Comparison of ENCODE assay signal across 20 cellular contexts in genomic region chr3:53145109-53146077, GRCh38. TPM values are rescaled to one million over a fixed set of nuclear protein-coding genes. Genes with fewer than 3 reads are reported as not detected.
DNase-seq lines count a peak whose midpoint lies in the region; ATAC-seq, FAIRE-seq and TF ChIP-seq lines count a peak whose summit lies in the region.
"Had no signal": no experiment of that assay in that cellular context is flagged by ENCODE, and none has a peak within 500 bp of the region (broad histone marks: within the 10 kb centered on the region; RNA-seq: fewer than 3 reads in every experiment).

No MANE protein-coding gene starts in this region.

- TF ChIP-seq CTCF in natural killer cell (IDR thresholded peaks at IDR 0.05) = no peak
- TF ChIP-seq CTCF in VCaP (conservative IDR thresholded peaks at IDR 0.05) = no peak

- intact Hi-C loops in natural killer cell (cut with micrococcal nuclease) = no loop called here

- H3K9ac ChIP-seq in mucosa of stomach (ENCODE audit: low read length) = peak overlapping the region; percentile 38
- H3K9ac ChIP-seq: parathyroid adenoma had no signal

- H3K27ac Mint-ChIP-seq in natural killer cell treated with Interleukin-12 subunit alpha and Interleukin-12 subunit beta and Interleukin-15 and Interleukin-18, amount 100 ng/mL, for 72 hours = no peak overlapping the region
- no peak overlapping the region for H3K27ac Mint-ChIP-seq in natural killer cell
- H3K27ac Mint-ChIP-seq: CD4-positive, alpha-beta memory T cell; endodermal cell; T-cell had no signal

- H3K4me1 Mint-ChIP-seq in natural killer cell treated with Interleukin-12 subunit alpha and Interleukin-12 subunit beta and Interleukin-15 and Interleukin-18, amount 100 ng/mL, for 72 hours (ENCODE audit: low read depth in 2 of 2) = peaks cover 2% of the 10 kb centered on the region in 2 donors
- no peaks in the 10 kb centered on the region for H3K4me1 Mint-ChIP-seq in natural killer cell
- H3K4me1 Mint-ChIP-seq: CD4-positive, alpha-beta memory T cell; endodermal cell; T-cell had no signal

- no peaks in the 10 kb centered on the region for H3K27me3 ChIP-seq in mucosa of stomach (ENCODE audit: control insufficient read depth, insufficient read depth, low read length)
- H3K27me3 ChIP-seq: adrenal gland, heart right ventricle had no signal

- ATAC-seq in natural killer cell treated with Interleukin-12 subunit alpha and Interleukin-12 subunit beta and Interleukin-15 and Interleukin-18, amount 100 ng/mL, for 72 hours = no peak
- ATAC-seq in natural killer cell (no peak), GM19463 (IDR thresholded peaks at IDR 0.05; ENCODE audit: unreplicated experiment) (no peak), HG02973 (IDR thresholded peaks at IDR 0.05; ENCODE audit: unreplicated experiment) (no peak)
- ATAC-seq: activated CD4-positive, CD25-positive, alpha-beta regulatory T cell treated with anti-CD3 and anti-CD28 coated beads, Interleukin-2, amount 50 U/mL, for 24 hours; GM12878; heart right ventricle; T-cell had no signal

- no peaks in the 10 kb centered on the region for H3K36me3 ChIP-seq in mucosa of stomach (ENCODE audit: control insufficient read depth, insufficient read depth, low read length)
- H3K36me3 ChIP-seq: adrenal gland, heart right ventricle had no signal

- H3K27ac ChIP-seq in VCaP = peak overlapping the region; percentile 99
- H3K27ac ChIP-seq: heart right ventricle, parathyroid adenoma had no signal

- H3K9me3 Mint-ChIP-seq in natural killer cell treated with Interleukin-12 subunit alpha and Interleukin-12 subunit beta and Interleukin-15 and Interleukin-18, amount 100 ng/mL, for 72 hours = no peaks in the 10 kb centered on the region
- no peaks in the 10 kb centered on the region for H3K9me3 Mint-ChIP-seq in natural killer cell
- H3K9me3 Mint-ChIP-seq: CD4-positive, alpha-beta memory T cell; endodermal cell; T-cell had no signal

- no peaks in the 10 kb centered on the region for H3K27me3 Mint-ChIP-seq in natural killer cell treated with Interleukin-12 subunit alpha and Interleukin-12 subunit beta and Interleukin-15 and Interleukin-18, amount 100 ng/mL, for 72 hours
- no peaks in the 10 kb centered on the region for H3K27me3 Mint-ChIP-seq in natural killer cell (ENCODE audit: low read depth in 2 of 2)
- H3K27me3 Mint-ChIP-seq: CD4-positive, alpha-beta memory T cell; T-cell had no signal

- no peak for FAIRE-seq in urothelium cell line (lab: Jason Lieb, UNC)
- FAIRE-seq: GM12878 had no signal

- H3K4me3 ChIP-seq in mucosa of stomach (ENCODE audit: low read length) = no peak overlapping the region
- H3K4me3 ChIP-seq: adrenal gland, GM12878, heart right ventricle had no signal

- H3K4me1 ChIP-seq in mucosa of stomach (ENCODE audit: control insufficient read depth, insufficient read depth, low read length) = peaks cover 81% of the 10 kb centered on the region

- no peaks in the 10 kb centered on the region for H3K9me3 ChIP-seq in mucosa of stomach (ENCODE audit: control insufficient read depth, low read length)
- H3K9me3 ChIP-seq: adrenal gland, heart right ventricle had no signal

- no peak overlapping the region for H3K4me3 Mint-ChIP-seq in natural killer cell treated with Interleukin-12 subunit alpha and Interleukin-12 subunit beta and Interleukin-15 and Interleukin-18, amount 100 ng/mL, for 72 hours
- no peak overlapping the region for H3K4me3 Mint-ChIP-seq in natural killer cell
- H3K4me3 Mint-ChIP-seq: CD4-positive, alpha-beta memory T cell; endodermal cell; T-cell had no signal

- H3K36me3 Mint-ChIP-seq in natural killer cell treated with Interleukin-12 subunit alpha and Interleukin-12 subunit beta and Interleukin-15 and Interleukin-18, amount 100 ng/mL, for 72 hours = no peaks in the 10 kb centered on the region
- no peaks in the 10 kb centered on the region for H3K36me3 Mint-ChIP-seq in natural killer cell
- H3K36me3 Mint-ChIP-seq: CD4-positive, alpha-beta memory T cell; T-cell had no signal

- DNase-seq in natural killer cell treated with Interleukin-12 subunit alpha and Interleukin-12 subunit beta and Interleukin-15 and Interleukin-18, amount 100 ng/mL, for 72 hours (ENCODE audit: low spot score) = peak; percentile 12
- no peak for DNase-seq in natural killer cell
- no peak for DNase-seq in urothelium cell line (ENCODE audit: low spot score)
- no peak for DNase-seq in SKM-1 (lab: John Stamatoyannopoulos, UW; ENCODE audit: unreplicated experiment)
- DNase-seq: CD4-positive, alpha-beta memory T cell; central memory CD4-positive, alpha-beta T cell; endodermal cell; heart right ventricle; midbrain; NCI-H187 treated with DMSO at 0.1 percent for 48 hours; stimulated activated naive CD4-positive, alpha-beta T cell; T-cell had no signal

RNA-seq across cellular contexts. Expression of gene RFT1, which starts 15.2 kb away (rescaled TPM):
- 10 to 100 TPM; 33.1 to 51.6 TPM for total RNA-seq in natural killer cell treated with Interleukin-12 subunit alpha and Interleukin-12 subunit beta and Interleukin-15 and Interleukin-18, amount 100 ng/mL, for 72 hours
- 10 to 100 TPM; 13.3 to 17.2 (median 14.1) TPM for total RNA-seq in natural killer cell

RNA-seq across cellular contexts. Expression of gene PRKCD, which starts 15.6 kb away (rescaled TPM):
- total RNA-seq in natural killer cell treated with Interleukin-12 subunit alpha and Interleukin-12 subunit beta and Interleukin-15 and Interleukin-18, amount 100 ng/mL, for 72 hours = 10 to 100 TPM; 14.1 to 34.9 TPM
- total RNA-seq in natural killer cell = 10 to 100 TPM; 31.7 to 60.0 (median 36.3) TPM
